7 cellular contexts compared by ENCODE assay signal in genomic region chr9:15293727-15294405, GRCh38. TPM values are rescaled to one million over a fixed set of nuclear protein-coding genes. Genes with fewer than 3 reads are reported as not detected.
DNase-seq lines count a peak whose midpoint lies in the region; ATAC-seq and TF ChIP-seq lines count a peak whose summit lies in the region.

No MANE protein-coding gene starts in this region.

- H3K27ac Mint-ChIP-seq in T-helper 2 cell treated with Interferon-gamma antibody and Interleukin-4, amounts not matched to agents 5 μg/mL and 100 μg/mL, for 36 hours: peak overlapping the region; percentile 85

- TF ChIP-seq CTCF in left ventricle myocardium inferior (IDR thresholded peaks at IDR 0.05; ENCODE audit: borderline replicate concordance) (no peak), gastrocnemius medialis (IDR thresholded peaks at IDR 0.05 in 4 of 5, conservative IDR thresholded peaks at IDR 0.05 in 1 of 5) (no peak)

- no peak for TF ChIP-seq POLR2A in gastrocnemius medialis (IDR thresholded peaks at IDR 0.05)

- CTCF ChIA-PET in HEK293T (lab: Yijun Ruan, JAX): no interaction called here

- no peaks in the 10 kb centered on the region for H3K27me3 Mint-ChIP-seq in T-helper 2 cell treated with Interferon-gamma antibody and Interleukin-4, amounts not matched to agents 5 μg/mL and 100 μg/mL, for 36 hours (ENCODE audit: low read depth)

- peak overlapping the region; percentile 91 for H3K27ac ChIP-seq in left ventricle myocardium inferior (replicated peaks)
- peak overlapping the region in 3 of 4 donors; percentile 10 to 47 (median 12) for H3K27ac ChIP-seq in gastrocnemius medialis

- POLR2A ChIA-PET in HEK293T (lab: Yijun Ruan, JAX): no interaction called here

- H3K36me3 Mint-ChIP-seq in T-helper 2 cell treated with Interferon-gamma antibody and Interleukin-4, amounts not matched to agents 5 μg/mL and 100 μg/mL, for 36 hours (ENCODE audit: low read depth): peaks cover 42% of the 10 kb centered on the region

- no peak for ATAC-seq in gastrocnemius medialis
- no peak for ATAC-seq in activated CD4-positive, CD25-positive, alpha-beta regulatory T cell treated with anti-CD3 and anti-CD28 coated beads, Interleukin-2, amount 50 U/mL, for 24 hours

- H3K27me3 ChIP-seq in left ventricle myocardium inferior (ENCODE audit: low read depth) (no peaks in the 10 kb centered on the region), gastrocnemius medialis (no peaks in the 10 kb centered on the region)

- no peak for DNase-seq in HEK293T (ENCODE audit: extremely low spot score)
- no peak for DNase-seq in T-helper 2 cell treated with Interferon-gamma antibody and Interleukin-4, amounts not matched to agents 5 μg/mL and 100 μg/mL, for 36 hours (ENCODE audit: low spot score)
- no peak for DNase-seq in left ventricle myocardium inferior
- no peak for DNase-seq in gastrocnemius medialis
- DNase-seq in NCI-H1436 (lab: John Stamatoyannopoulos, UW): no peak
- DNase-seq in NCI-H345 treated with DMSO at 0.1 percent for 48 hours (lab: John Stamatoyannopoulos, UW; ENCODE audit: unreplicated experiment): no peak

- peak overlapping the region; percentile 79 for H3K4me3 Mint-ChIP-seq in T-helper 2 cell treated with Interferon-gamma antibody and Interleukin-4, amounts not matched to agents 5 μg/mL and 100 μg/mL, for 36 hours

- H3K36me3 ChIP-seq in left ventricle myocardium inferior (no peaks in the 10 kb centered on the region), gastrocnemius medialis (no peaks in the 10 kb centered on the region)

- peak overlapping the region; percentile 15 for H3K4me3 ChIP-seq in left ventricle myocardium inferior
- H3K4me3 ChIP-seq in gastrocnemius medialis: peak overlapping the region in 1 of 4 donors; percentile 32

- no peaks in the 10 kb centered on the region for H3K9me3 ChIP-seq in left ventricle myocardium inferior (replicated peaks)
- H3K9me3 ChIP-seq in gastrocnemius medialis: no peaks in the 10 kb centered on the region

- intact Hi-C loops in left ventricle myocardium inferior (cut with micrococcal nuclease) (no loop called here), gastrocnemius medialis (cut with DNase I; ENCODE audit: low total_unique reads) (no loop called here)

- H3K9me3 Mint-ChIP-seq in T-helper 2 cell treated with Interferon-gamma antibody and Interleukin-4, amounts not matched to agents 5 μg/mL and 100 μg/mL, for 36 hours: peaks cover 3% of the 10 kb centered on the region

- H3K4me1 ChIP-seq in left ventricle myocardium inferior (peaks cover 27% of the 10 kb centered on the region), gastrocnemius medialis (peaks cover 15 to 23% of the 10 kb centered on the region in 2 donors)

- peaks cover 57% of the 10 kb centered on the region for H3K4me1 Mint-ChIP-seq in T-helper 2 cell treated with Interferon-gamma antibody and Interleukin-4, amounts not matched to agents 5 μg/mL and 100 μg/mL, for 36 hours (ENCODE audit: low read depth)

- in situ Hi-C loops in gastrocnemius medialis (cut with MboI; ENCODE audit: low sequenced_read_pairs in 4 of 4): loop anchor here in 2 of 4 donors (10.0 to 25.0 kb wide), 2 partner anchors 141 to 318 kb away; no protein-coding TSS in a partner anchor

TF ChIP-seq in HEK293T, 16 proteins besides CTCF, POLR2A, EP300 and RAD21:
- TF ChIP-seq CTBP1 (IDR thresholded peaks at IDR 0.05; ENCODE audit: borderline replicate concordance) (no peak), PKNOX1 (IDR thresholded peaks at IDR 0.05) (0 out of 2 replicates have a peak, but pooled peaks have one; percentile 7)

RNA-seq across cellular contexts. Expression of gene TTC39B, which starts 13.2 kb away (rescaled TPM):
- 1.6 TPM for total RNA-seq in left ventricle myocardium inferior
- 1 to 10 TPM; 1.8 to 6.9 (median 3.8) TPM for total RNA-seq in gastrocnemius medialis
